Comparison of ENCODE assay signal across 8 cellular contexts in genomic region chr9:136842380-136842948, GRCh38. TPM values are rescaled to one million over a fixed set of nuclear protein-coding genes. Genes with fewer than 3 reads are reported as not detected.
DNase-seq lines count a peak whose midpoint lies in the region; ATAC-seq and TF ChIP-seq lines count a peak whose summit lies in the region.
"Not testable (repeated sequence)": the region's sequence is repeated elsewhere in the genome, so short reads cannot be mapped to it uniquely, and the experiment has no call there.

AJM1 (plus strand) TSS chr9:136842478; CDS start chr9:136844415, 1,937 bp downstream.

- not testable (repeated sequence) for H3K27me3 Mint-ChIP-seq in progenitor cell of endocrine pancreas

- H3K27me3 ChIP-seq in transverse colon, result peaks cover 40% of the 10 kb centered on the region

- H3K4me1 ChIP-seq in transverse colon, result peaks cover 29 to 69% (median 61%) of the 10 kb centered on the region in 4 donors

- not testable (repeated sequence) for H3K9me3 ChIP-seq in transverse colon

- TF ChIP-seq EP300 in transverse colon (IDR thresholded peaks at IDR 0.05; ENCODE audit: low read depth), result not testable (repeated sequence)

- peak; percentile 34 for TF ChIP-seq POLR2A in transverse colon (IDR thresholded peaks at IDR 0.05)

- WGBS in transverse colon (ENCODE audit: low coverage in 1 of 2), 2 donors, result 0% methylated on average over 19 of the region's 27 CpGs; no CpG with 5 or more reads in 1 of the 2 donors

- intact Hi-C loops in left cardiac atrium (cut with DNase I), result loop anchor here in 1 of 2 donors (10.0 kb wide), 1 partner anchor 48 kb away; the partner anchor contains the start of genes CCDC183 and TMEM141
- intact Hi-C loops in transverse colon (cut with DNase I; ENCODE audit: low total_unique reads), result not testable (repeated sequence)

- peaks cover 11% of the 10 kb centered on the region for H3K4me1 Mint-ChIP-seq in progenitor cell of endocrine pancreas (ENCODE audit: low read depth)

- peak within 1 kb of the TSS; percentile 71 to 89 (median 79) for H3K27ac ChIP-seq in transverse colon

- H3K27ac Mint-ChIP-seq in progenitor cell of endocrine pancreas, result peak within 1 kb of the TSS; percentile 92

- peak; percentile 48 for ATAC-seq in HG02884 (IDR thresholded peaks at IDR 0.05; ENCODE audit: unreplicated experiment)
- peak; percentile 76 to 81 for ATAC-seq in left cardiac atrium

- H3K36me3 ChIP-seq in transverse colon, result not testable (repeated sequence)

- H3K9me3 Mint-ChIP-seq in progenitor cell of endocrine pancreas (ENCODE audit: low read depth), result not testable (repeated sequence)

- in situ Hi-C loops in transverse colon (cut with MboI; ENCODE audit: low pct_ligation_motif_present in 1 of 4, low pct_unique_long_range_greater_than_20kb in 1 of 4, low sequenced_read_pairs in 3 of 4), result not testable (repeated sequence)

- peak within 1 kb of the TSS; percentile 43 for H3K4me3 ChIP-seq in GM12875 (ENCODE audit: low read depth, low read length)
- H3K4me3 ChIP-seq in transverse colon, result peak within 1 kb of the TSS; percentile 10 to 45 (median 25)

- DNase-seq in NCI-H2029 (lab: John Stamatoyannopoulos, UW) (peak; percentile 56), T-helper 22 cell (ENCODE audit: low read depth) (peak; percentile 62), amygdala (lab: John Stamatoyannopoulos, UW) (peak in 55 of 56 donors; percentile 20 to 85 (median 66)), left cardiac atrium (peak; percentile 85), progenitor cell of endocrine pancreas (ENCODE audit: low spot score, unreplicated experiment) (peak; percentile 72), transverse colon (peak; percentile 83)

- TF ChIP-seq CTCF in GM12875 (IDR thresholded peaks at IDR 0.05; ENCODE audit: borderline replicate concordance, insufficient read depth, low read depth, low read length) (peak; percentile 95), progenitor cell of endocrine pancreas (IDR thresholded peaks at IDR 0.05; ENCODE audit: unreplicated experiment) (peak; percentile 86), transverse colon (IDR thresholded peaks at IDR 0.05) (peak; percentile 88 to 95 (median 93))

- not testable (repeated sequence) for H3K36me3 Mint-ChIP-seq in progenitor cell of endocrine pancreas (ENCODE audit: insufficient read depth)

- H3K4me3 Mint-ChIP-seq in progenitor cell of endocrine pancreas (ENCODE audit: low read depth), result peak within 1 kb of the TSS; percentile 41

RNA-seq across cellular contexts. Expression of gene AJM1, which starts in this region (rescaled TPM):
- total RNA-seq in left cardiac atrium, result 1 to 10 TPM; 5.0 to 9.6 TPM
- 5.1 and 5.8 TPM in 2 replicates for total RNA-seq in progenitor cell of endocrine pancreas
- 10 to 100 TPM in 3 of 4 donors, 1 to 10 TPM in 1; 9.8 to 26.5 (median 17.0) TPM for total RNA-seq in transverse colon

Comparison
In these comparisons a context has a peak if more than half of its experiments do, and no peak if none do; other contexts are left out.
1. Peak in every context shown above with its lines: DNase-seq, ATAC-seq, H3K4me3 ChIP-seq and H3K27ac ChIP-seq.